Comparison of ENCODE assay signal across 26 cellular contexts in the genomic region with DNA sequence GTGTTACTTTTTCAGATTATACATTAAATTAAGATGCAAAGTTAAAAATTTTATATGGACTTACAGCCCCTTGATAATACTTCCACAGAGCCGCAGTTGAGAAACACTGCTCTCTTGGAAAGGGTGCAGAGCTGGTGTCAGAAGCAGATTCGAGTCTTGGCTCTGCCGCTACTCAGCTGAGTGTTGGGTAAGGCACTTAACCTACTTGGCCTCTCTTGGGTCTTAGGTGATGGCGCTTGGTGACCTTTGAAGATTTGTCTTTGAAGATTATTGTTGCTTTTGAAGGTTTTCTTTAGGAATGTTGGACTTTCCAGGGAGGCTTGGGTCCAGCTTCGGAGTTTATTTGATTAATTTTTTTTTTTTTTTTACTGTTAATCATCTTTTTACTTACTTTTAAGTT.
"Had no signal": no experiment of that assay in that cellular context is flagged by ENCODE, and none has a peak within 500 bp of the region (broad histone marks: within the 10 kb centered on the region; RNA-seq: fewer than 3 reads in every experiment).

No MANE protein-coding gene starts in this region.

- H3K27me3 ChIP-seq: foreskin keratinocyte, heart left ventricle, neural progenitor cell, pancreas, stomach, transverse colon had no signal

- H3K4me3 ChIP-seq: coronary artery, heart left ventricle, lung, neural progenitor cell, pancreas, stomach, thoracic aorta, transverse colon had no signal

- DNase-seq: effector CD4-positive, alpha-beta T cell; endodermal cell; erythroblast; foreskin keratinocyte; heart left ventricle; hippocampal formation; kidney glomerular epithelial cell; mesenchymal stem cell; midbrain; nucleus accumbens; pancreas; retina; small intestine; stimulated activated CD4-positive, alpha-beta T cell treated with anti-CD3 and anti-CD28 coated beads, Interleukin-12 subunit alpha, Interleukin-12 subunit beta, amount 100 ng/mL, for 4 hours; stimulated activated naive CD4-positive, alpha-beta T cell; stomach; substantia nigra; transverse colon had no signal

- H3K4me2 ChIP-seq: neural progenitor cell had no signal

- H2AFZ ChIP-seq: neural progenitor cell had no signal

- FAIRE-seq: endothelial cell of umbilical vein, small intestine, urothelium cell line had no signal

- H3K36me3 Mint-ChIP-seq: natural killer cell treated with Interleukin-12 subunit alpha and Interleukin-12 subunit beta and Interleukin-15 and Interleukin-18, amount 100 ng/mL, for 72 hours had no signal

- H3K27me3 Mint-ChIP-seq: natural killer cell treated with Interleukin-12 subunit alpha and Interleukin-12 subunit beta and Interleukin-15 and Interleukin-18, amount 100 ng/mL, for 72 hours; progenitor cell of endocrine pancreas had no signal

- H3K9me3 ChIP-seq: heart left ventricle, pancreas, stomach, thoracic aorta, transverse colon had no signal

- H3K27ac ChIP-seq: coronary artery, foreskin keratinocyte, heart left ventricle, neural progenitor cell, pancreas, stomach, thoracic aorta had no signal

- H3K4me1 ChIP-seq: foreskin keratinocyte, neural progenitor cell had no signal

- H3K4me3 Mint-ChIP-seq: endodermal cell; natural killer cell treated with Interleukin-12 subunit alpha and Interleukin-12 subunit beta and Interleukin-15 and Interleukin-18, amount 100 ng/mL, for 72 hours; neural progenitor cell had no signal

- ATAC-seq: foreskin keratinocyte; natural killer cell treated with Interleukin-12 subunit alpha and Interleukin-12 subunit beta and Interleukin-15 and Interleukin-18, amount 100 ng/mL, for 72 hours; pancreas had no signal

- H3K9me3 Mint-ChIP-seq: natural killer cell treated with Interleukin-12 subunit alpha and Interleukin-12 subunit beta and Interleukin-15 and Interleukin-18, amount 100 ng/mL, for 72 hours; neural progenitor cell had no signal

- H3K27ac Mint-ChIP-seq: endodermal cell; natural killer cell treated with Interleukin-12 subunit alpha and Interleukin-12 subunit beta and Interleukin-15 and Interleukin-18, amount 100 ng/mL, for 72 hours; neural progenitor cell; progenitor cell of endocrine pancreas had no signal

- H3K36me3 ChIP-seq: neural progenitor cell, pancreas, thoracic aorta, transverse colon had no signal
